ENCODE assay signal across 15 cellular contexts in genomic region chr3:39144748-39145380, GRCh38. TPM values are rescaled to one million over a fixed set of nuclear protein-coding genes. Genes with fewer than 3 reads are reported as not detected.
A peak's percentile ranks its signal among the peaks of the same experiment; 100 is the strongest.
DNase-seq lines count a peak whose midpoint lies in the region; ATAC-seq and TF ChIP-seq lines count a peak whose summit lies in the region.
"Had no signal": no experiment of that assay in that cellular context is flagged by ENCODE, and none has a peak within 500 bp of the region (broad histone marks: within the 10 kb centered on the region; RNA-seq: fewer than 3 reads in every experiment).

No MANE protein-coding gene starts in this region.

- POLR2A ChIA-PET in activated CD4-positive, alpha-beta memory T cell treated with anti-CD3 and anti-CD28 coated beads for 36 hours (lab: Charles Lee) = interaction anchor here (1.1 kb wide), 1 partner anchor 37 kb away, joined by 3 read pairs; the partner anchor contains the start of genes GORASP1 and TTC21A
- POLR2A ChIA-PET in activated CD4-positive, alpha-beta memory T cell treated with anti-CD3 and anti-CD28 coated beads, Interleukin-2, amount 10 ng/mL, durations not matched to agents 7 days and 5 days (lab: Charles Lee) = interaction anchor here (1.1 to 3.7 kb wide), 2 partner anchors 14 to 37 kb away, joined by 3 to 29 read pairs; partner anchors contain the start of genes GORASP1 and TTC21A
- POLR2A ChIA-PET in RWPE1 (lab: Yijun Ruan, JAX; ENCODE audit: low non-redundant PET) = no interaction called here

- peaks cover 84% of the 10 kb centered on the region for H3K36me3 Mint-ChIP-seq in activated CD4-positive, alpha-beta memory T cell treated with anti-CD3 and anti-CD28 coated beads for 36 hours
- H3K36me3 Mint-ChIP-seq in activated CD4-positive, alpha-beta memory T cell treated with anti-CD3 and anti-CD28 coated beads, Interleukin-2, amount 10 ng/mL, durations not matched to agents 7 days and 5 days (ENCODE audit: low read depth) = peaks cover 88% of the 10 kb centered on the region
- H3K36me3 Mint-ChIP-seq in endodermal cell (ENCODE audit: low read depth) = peaks cover 42% of the 10 kb centered on the region

- no peak overlapping the region for H3K9ac ChIP-seq in endodermal cell (ENCODE audit: extremely low read depth, low read length, poor library complexity, severe bottlenecking)

- no peaks in the 10 kb centered on the region for H3K27me3 ChIP-seq in endodermal cell (ENCODE audit: control insufficient read depth, insufficient read depth, low read length, poor library complexity, severe bottlenecking)

- no peak overlapping the region for H3K4me3 Mint-ChIP-seq in activated CD4-positive, alpha-beta memory T cell treated with anti-CD3 and anti-CD28 coated beads for 36 hours
- H3K4me3 Mint-ChIP-seq in activated CD4-positive, alpha-beta memory T cell treated with anti-CD3 and anti-CD28 coated beads, Interleukin-2, amount 10 ng/mL, durations not matched to agents 7 days and 5 days = no peak overlapping the region
- no peak overlapping the region for H3K4me3 Mint-ChIP-seq in endodermal cell
- H3K4me3 Mint-ChIP-seq: WTC11 had no signal

- WGBS in endodermal cell (ENCODE audit: insufficient coverage in 1 of 2, insufficient read length in 1 of 2), 2 experiments = 93 to 98% methylated on average over 20 to 22 of the region's 23 CpGs

- H3K4me1 Mint-ChIP-seq in activated CD4-positive, alpha-beta memory T cell treated with anti-CD3 and anti-CD28 coated beads for 36 hours (ENCODE audit: low read depth) = peaks cover 71% of the 10 kb centered on the region
- peaks cover 63% of the 10 kb centered on the region for H3K4me1 Mint-ChIP-seq in activated CD4-positive, alpha-beta memory T cell treated with anti-CD3 and anti-CD28 coated beads, Interleukin-2, amount 10 ng/mL, durations not matched to agents 7 days and 5 days
- peaks cover 31% of the 10 kb centered on the region for H3K4me1 Mint-ChIP-seq in endodermal cell

- H3K4me3 ChIP-seq in endodermal cell (ENCODE audit: low read length) = no peak overlapping the region
- H3K4me3 ChIP-seq: mucosa of descending colon had no signal

- no peak for DNase-seq in activated CD4-positive, alpha-beta memory T cell treated with anti-CD3 and anti-CD28 coated beads for 36 hours
- DNase-seq in activated CD4-positive, alpha-beta memory T cell treated with anti-CD3 and anti-CD28 coated beads, Interleukin-2, amount 10 ng/mL, durations not matched to agents 7 days and 5 days = no peak
- DNase-seq in RWPE1 (ENCODE audit: low spot score) (no peak), endodermal cell (peak; percentile 43), sciatic nerve (ENCODE audit: low spot score) (peak; percentile 60), NCI-H510A treated with DMSO at 0.1 percent for 48 hours (lab: John Stamatoyannopoulos, UW) (no peak), NCI-H446 (lab: John Stamatoyannopoulos, UW) (no peak)
- DNase-seq: effector memory CD4-positive, alpha-beta T cell; hypothalamus; Karpas-422; kidney glomerular epithelial cell; stimulated activated naive CD8-positive, alpha-beta T cell treated with anti-CD3 and anti-CD28 coated beads, Interleukin-15, Interleukin-2, amounts not matched to agents 100 U/mL and 50 U/mL, for 24 hours had no signal

- no peaks in the 10 kb centered on the region for H3K9me3 Mint-ChIP-seq in activated CD4-positive, alpha-beta memory T cell treated with anti-CD3 and anti-CD28 coated beads for 36 hours
- no peaks in the 10 kb centered on the region for H3K9me3 Mint-ChIP-seq in activated CD4-positive, alpha-beta memory T cell treated with anti-CD3 and anti-CD28 coated beads, Interleukin-2, amount 10 ng/mL, durations not matched to agents 7 days and 5 days
- no peaks in the 10 kb centered on the region for H3K9me3 Mint-ChIP-seq in endodermal cell
- H3K9me3 Mint-ChIP-seq: WTC11 had no signal

- intact Hi-C loops in activated CD4-positive, alpha-beta memory T cell treated with anti-CD3 and anti-CD28 coated beads for 36 hours (cut with micrococcal nuclease) = no loop called here
- intact Hi-C loops in sciatic nerve (cut with DNase I) = no loop called here

- CTCF ChIA-PET in activated CD4-positive, alpha-beta memory T cell treated with anti-CD3 and anti-CD28 coated beads for 36 hours (lab: Charles Lee) = interaction anchor here (1.3 kb wide), 1 partner anchor 147 kb away, joined by 6 read pairs; no protein-coding TSS in a partner anchor
- CTCF ChIA-PET in activated CD4-positive, alpha-beta memory T cell treated with anti-CD3 and anti-CD28 coated beads, Interleukin-2, amount 10 ng/mL, durations not matched to agents 7 days and 5 days (lab: Charles Lee) = interaction anchor here (1.5 to 2.1 kb wide), 2 partner anchors 37 to 143 kb away, joined by 5 to 9 read pairs; partner anchors contain the start of genes GORASP1 and TTC21A
- CTCF ChIA-PET in RWPE1 (lab: Yijun Ruan, JAX) = interaction anchor here (0.6 kb wide), 1 partner anchor 37 kb away, joined by 3 read pairs; no protein-coding TSS in a partner anchor

- H3K27ac ChIP-seq in RWPE1 (peak overlapping the region; percentile 91), endodermal cell (ENCODE audit: low read depth, low read length) (no peak overlapping the region)

- no peak for TF ChIP-seq CTCF in RWPE1 (conservative IDR thresholded peaks at IDR 0.05; ENCODE audit: low read depth)
- no peak for TF ChIP-seq CTCF in endodermal cell (conservative IDR thresholded peaks at IDR 0.05)

- ATAC-seq in sciatic nerve (no peak), HG03342 (IDR thresholded peaks at IDR 0.05; ENCODE audit: unreplicated experiment) (no peak)
- ATAC-seq: mucosa of descending colon; stimulated activated naive CD8-positive, alpha-beta T cell treated with anti-CD3 and anti-CD28 coated beads, Interleukin-15, Interleukin-2, amounts not matched to agents 100 U/mL and 50 U/mL, for 24 hours; WTC11 had no signal

- peaks cover 24% of the 10 kb centered on the region for H3K4me1 ChIP-seq in endodermal cell (ENCODE audit: control insufficient read depth, insufficient read depth, low read length)

- H3K27ac Mint-ChIP-seq in activated CD4-positive, alpha-beta memory T cell treated with anti-CD3 and anti-CD28 coated beads for 36 hours = peak overlapping the region; percentile 47
- no peak overlapping the region for H3K27ac Mint-ChIP-seq in activated CD4-positive, alpha-beta memory T cell treated with anti-CD3 and anti-CD28 coated beads, Interleukin-2, amount 10 ng/mL, durations not matched to agents 7 days and 5 days
- H3K27ac Mint-ChIP-seq in endodermal cell = peak overlapping the region; percentile 52
- H3K27ac Mint-ChIP-seq: WTC11 had no signal

- no peaks in the 10 kb centered on the region for H3K9me3 ChIP-seq in endodermal cell (ENCODE audit: control insufficient read depth, low read length)
- H3K9me3 ChIP-seq: mucosa of descending colon had no signal

- peaks cover 79% of the 10 kb centered on the region for H3K36me3 ChIP-seq in endodermal cell (ENCODE audit: control insufficient read depth, insufficient read depth, low read length)

- H3K27me3 Mint-ChIP-seq in activated CD4-positive, alpha-beta memory T cell treated with anti-CD3 and anti-CD28 coated beads for 36 hours = no peaks in the 10 kb centered on the region
- H3K27me3 Mint-ChIP-seq in activated CD4-positive, alpha-beta memory T cell treated with anti-CD3 and anti-CD28 coated beads, Interleukin-2, amount 10 ng/mL, durations not matched to agents 7 days and 5 days = no peaks in the 10 kb centered on the region
- H3K27me3 Mint-ChIP-seq in endodermal cell (ENCODE audit: insufficient read depth) = no peaks in the 10 kb centered on the region

RNA-seq across cellular contexts. Expression of gene CSRNP1, which starts 8.5 kb away (rescaled TPM):
- total RNA-seq in activated CD4-positive, alpha-beta memory T cell treated with anti-CD3 and anti-CD28 coated beads for 36 hours = 10 to 100 TPM; 63.0 to 66.2 TPM
- total RNA-seq in activated CD4-positive, alpha-beta memory T cell treated with anti-CD3 and anti-CD28 coated beads, Interleukin-2, amount 10 ng/mL, durations not matched to agents 7 days and 5 days = 10 to 100 TPM; 32.5 to 33.2 TPM
- total RNA-seq in endodermal cell (10 to 100 TPM in 1 of 2 donors, 1 to 10 TPM in 1; 9.2 to 11.1 TPM), sciatic nerve (51.7 TPM)
- 7.5 TPM for polyA plus RNA-seq in endodermal cell (2013, experiment 1 of 2)
- 8.0 TPM for polyA plus RNA-seq in endodermal cell (2013, experiment 2 of 2)

RNA-seq across cellular contexts. Expression of gene TTC21A, which starts 37.4 kb away (rescaled TPM):
- 1 to 10 TPM; 1.7 to 1.8 TPM for total RNA-seq in activated CD4-positive, alpha-beta memory T cell treated with anti-CD3 and anti-CD28 coated beads for 36 hours
- total RNA-seq in activated CD4-positive, alpha-beta memory T cell treated with anti-CD3 and anti-CD28 coated beads, Interleukin-2, amount 10 ng/mL, durations not matched to agents 7 days and 5 days = 10 to 100 TPM; 11.2 to 12.1 TPM
- total RNA-seq in endodermal cell (1 to 10 TPM; 5.7 to 5.8 TPM), sciatic nerve (13.4 TPM)
- polyA plus RNA-seq in endodermal cell (2013, experiment 1 of 2) = 8.1 TPM
- 7.0 TPM for polyA plus RNA-seq in endodermal cell (2013, experiment 2 of 2)

RNA-seq across cellular contexts. Expression of gene GORASP1, which starts 37.4 kb away (rescaled TPM):
- 10 to 100 TPM; 32.7 to 34.1 TPM for total RNA-seq in activated CD4-positive, alpha-beta memory T cell treated with anti-CD3 and anti-CD28 coated beads for 36 hours
- 10 to 100 TPM; 52.0 to 53.1 TPM for total RNA-seq in activated CD4-positive, alpha-beta memory T cell treated with anti-CD3 and anti-CD28 coated beads, Interleukin-2, amount 10 ng/mL, durations not matched to agents 7 days and 5 days
- 10 to 100 TPM; 47.4 to 48.9 TPM for total RNA-seq in endodermal cell
- 34.8 TPM for polyA plus RNA-seq in endodermal cell (2013, experiment 1 of 2)
- 28.4 TPM for polyA plus RNA-seq in endodermal cell (2013, experiment 2 of 2)
- 55.8 TPM for total RNA-seq in sciatic nerve

RNA-seq across cellular contexts. Expression of gene XIRP1, which starts 47.5 kb away (rescaled TPM):
- 1 to 10 TPM; 1.3 to 1.6 TPM for total RNA-seq in activated CD4-positive, alpha-beta memory T cell treated with anti-CD3 and anti-CD28 coated beads for 36 hours
- under 1 TPM; 0.03 to 0.05 TPM for total RNA-seq in activated CD4-positive, alpha-beta memory T cell treated with anti-CD3 and anti-CD28 coated beads, Interleukin-2, amount 10 ng/mL, durations not matched to agents 7 days and 5 days
- total RNA-seq in endodermal cell (not detected), sciatic nerve (0.04 TPM)
- 0.07 TPM for polyA plus RNA-seq in endodermal cell (2013, experiment 1 of 2)
- 0.08 TPM for polyA plus RNA-seq in endodermal cell (2013, experiment 2 of 2)
- total RNA-seq: WTC11 had no signal

Comparison
In these comparisons a context has a peak if more than half of its experiments do, and no peak if none do; other contexts are left out.
1. DNase-seq: peak in endodermal cell (single experiment) and sciatic nerve (single experiment); none in activated CD4-positive, alpha-beta memory T cell treated with anti-CD3 and anti-CD28 coated beads for 36 hours (single experiment), activated CD4-positive, alpha-beta memory T cell treated with anti-CD3 and anti-CD28 coated beads, Interleukin-2, amount 10 ng/mL, durations not matched to agents 7 days and 5 days (single experiment), RWPE1 (single experiment), NCI-H510A treated with DMSO at 0.1 percent for 48 hours (single experiment) and NCI-H446 (0 of 2).